In genomic region chr6:16206595-16207037, GRCh38 we compare ENCODE assay signal across 1 cellular context.
TF ChIP-seq lines count a peak whose summit lies in the region.

No MANE protein-coding gene starts in this region.

TF ChIP-seq in WTC11, 78 proteins besides CTCF, POLR2A, EP300 and RAD21 (continued from another document):
- TF ChIP-seq CREB1 (CRISPR knock-in tag; IDR thresholded peaks at IDR 0.05) (no peak), USF1 (CRISPR knock-in tag; IDR thresholded peaks at IDR 0.05) (no peak)
